9 cellular contexts compared by ENCODE assay signal in the genomic region with DNA sequence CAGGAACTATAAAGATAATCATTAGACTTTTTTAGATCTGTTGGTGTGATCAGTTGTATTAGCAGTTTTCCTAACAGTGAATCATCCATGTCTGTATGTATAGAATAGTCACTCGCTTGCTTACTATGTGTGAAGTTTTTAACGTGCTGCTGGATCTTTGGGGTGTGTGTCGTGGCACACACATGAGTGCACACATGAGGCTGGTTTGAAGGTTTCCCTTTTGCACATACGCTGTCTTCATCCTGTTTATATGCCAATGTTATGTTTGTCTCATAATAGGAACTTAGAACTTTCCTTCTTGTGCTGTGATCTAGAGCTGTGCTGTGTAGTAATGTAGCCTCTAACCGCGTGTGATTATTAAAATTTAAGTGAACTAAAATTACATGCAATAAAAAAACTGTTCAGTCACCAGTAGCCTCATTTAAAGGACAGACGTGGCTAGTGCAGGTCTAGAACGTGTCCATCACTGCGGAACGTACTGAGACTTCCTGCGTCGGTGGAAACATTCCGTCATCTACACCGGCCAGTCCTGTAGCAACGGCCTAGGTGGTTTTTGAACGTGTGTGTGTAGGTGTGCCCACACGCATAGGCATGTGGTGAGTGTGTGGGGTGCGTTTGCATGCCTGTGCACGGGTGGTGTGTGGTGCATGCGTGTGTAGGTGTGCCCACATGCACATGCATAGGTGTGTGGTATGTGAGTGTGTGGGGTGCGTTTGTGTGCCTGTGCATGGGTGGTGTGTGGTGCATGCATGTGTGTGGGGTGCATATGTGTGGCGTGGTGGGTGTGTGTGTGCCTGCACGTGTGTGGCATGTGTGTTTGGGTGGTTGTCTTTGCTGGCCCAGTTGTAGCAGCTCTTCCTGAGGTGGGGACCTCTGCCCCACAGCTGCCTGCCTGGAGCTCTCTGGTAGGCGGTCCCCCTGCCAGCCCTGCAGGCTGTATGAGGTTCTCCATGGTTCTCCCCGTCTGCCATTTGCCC. TPM values are rescaled to one million over a fixed set of nuclear protein-coding genes. Genes with fewer than 3 reads are reported as not detected.
DNase-seq lines count a peak whose midpoint lies in the region; ATAC-seq and TF ChIP-seq lines count a peak whose summit lies in the region.
"Had no signal": no experiment of that assay in that cellular context is flagged by ENCODE, and none has a peak within 500 bp of the region (broad histone marks: within the 10 kb centered on the region; RNA-seq: fewer than 3 reads in every experiment).

No MANE protein-coding gene starts in this region.

- ATAC-seq in GM18907 (IDR thresholded peaks at IDR 0.05; ENCODE audit: unreplicated experiment) (peak; percentile 60), HG02973 (IDR thresholded peaks at IDR 0.05; ENCODE audit: unreplicated experiment) (peak; percentile 44), GM21360 (IDR thresholded peaks at IDR 0.05; ENCODE audit: unreplicated experiment) (no peak), omental fat pad (ENCODE audit: low FRiP score) (no peak)
- peak; percentile 40 for ATAC-seq in central memory CD8-positive, alpha-beta T cell (replicated peaks; ENCODE audit: extremely low read depth, poor library complexity, severe bottlenecking)
- ATAC-seq: left cardiac atrium had no signal

- H3K36me3 ChIP-seq in BLaER1, result peaks cover 8% of the 10 kb centered on the region

- H3K27ac Mint-ChIP-seq in central memory CD8-positive, alpha-beta T cell (ENCODE audit: low read depth), result peak overlapping the region; percentile 2

- peaks cover 38% of the 10 kb centered on the region for H3K4me1 Mint-ChIP-seq in central memory CD8-positive, alpha-beta T cell

- H3K4me2 ChIP-seq in BLaER1, result peak overlapping the region; percentile 83

- DNase-seq in central memory CD8-positive, alpha-beta T cell (ENCODE audit: low spot score in 2 of 2), result no peak
- DNase-seq in omental fat pad (ENCODE audit: low spot score) (no peak), NCI-H1930 (lab: John Stamatoyannopoulos, UW) (no peak), NCI-H82 treated with DMSO at 0.1 percent for 48 hours (lab: John Stamatoyannopoulos, UW; ENCODE audit: unreplicated experiment) (no peak)
- DNase-seq: left cardiac atrium had no signal

- peaks cover 46% of the 10 kb centered on the region for H4K20me1 ChIP-seq in BLaER1

- no peaks in the 10 kb centered on the region for H3K27me3 Mint-ChIP-seq in central memory CD8-positive, alpha-beta T cell

- no peaks in the 10 kb centered on the region for H3K9me3 Mint-ChIP-seq in central memory CD8-positive, alpha-beta T cell

- TF ChIP-seq CTCF in omental fat pad (IDR thresholded peaks at IDR 0.05), result no peak

- no peaks in the 10 kb centered on the region for H3K36me3 Mint-ChIP-seq in central memory CD8-positive, alpha-beta T cell (ENCODE audit: insufficient read depth)

- H3K9me3 ChIP-seq in BLaER1, result peaks cover 17% of the 10 kb centered on the region

- H3K9ac ChIP-seq in BLaER1, result peak overlapping the region; percentile 1; the same call in 1 of the 2 replicates

- H3K4me1 ChIP-seq in BLaER1, result peaks cover 90% of the 10 kb centered on the region

- H3K27me3 ChIP-seq in BLaER1, result no peaks in the 10 kb centered on the region

- H3K4me3 ChIP-seq in BLaER1, result no peak overlapping the region

- no peak overlapping the region for H3K4me3 Mint-ChIP-seq in central memory CD8-positive, alpha-beta T cell

- H3K27ac ChIP-seq in BLaER1, result 0 out of 2 replicates have a peak overlapping the region, but pooled peaks have one; percentile 52

RNA-seq across cellular contexts. Expression of a gene that starts 56.6 kb away (rescaled TPM):
- 10 to 100 TPM; 34.1 to 49.3 (median 43.3) TPM for total RNA-seq in omental fat pad

Comparison
In these comparisons a context has a peak if more than half of its experiments do, and no peak if none do; other contexts are left out.
1. ATAC-seq: peak in GM18907 (single experiment), HG02973 (single experiment) and central memory CD8-positive, alpha-beta T cell (single experiment); none in GM21360 (single experiment) and omental fat pad (single experiment).